ENCODE assay signal across 8 cellular contexts in genomic region chr19:13844130-13844631, GRCh38. TPM values are rescaled to one million over a fixed set of nuclear protein-coding genes. Genes with fewer than 3 reads are reported as not detected.
DNase-seq lines count a peak whose midpoint lies in the region; ATAC-seq and TF ChIP-seq lines count a peak whose summit lies in the region.

No MANE protein-coding gene starts in this region.

- H3K4me3 ChIP-seq in adrenal gland (no peak overlapping the region), thoracic aorta (no peak overlapping the region)

- H3K9me3 ChIP-seq in adrenal gland (replicated peaks in 1 of 3): no peaks in the 10 kb centered on the region
- no peaks in the 10 kb centered on the region for H3K9me3 ChIP-seq in thoracic aorta

- ATAC-seq in memory B cell (ENCODE audit: low read depth) (no peak), thoracic aorta (ENCODE audit: insufficient number of reproducible peaks, low FRiP score, low read depth) (no peak)

- H3K27ac Mint-ChIP-seq in activated CD4-positive, alpha-beta T cell treated with anti-CD3 and anti-CD28 coated beads, Interleukin-2, amount 10 ng/mL, durations not matched to agents 24 days and 14 days: peak overlapping the region; percentile 97
- peak overlapping the region; percentile 99 for H3K27ac Mint-ChIP-seq in memory B cell

- H3K4me1 Mint-ChIP-seq in activated CD4-positive, alpha-beta T cell treated with anti-CD3 and anti-CD28 coated beads, Interleukin-2, amount 10 ng/mL, durations not matched to agents 24 days and 14 days: peaks cover 42% of the 10 kb centered on the region
- H3K4me1 Mint-ChIP-seq in memory B cell: peaks cover 37% of the 10 kb centered on the region

- TF ChIP-seq CTCF in adrenal gland (IDR thresholded peaks at IDR 0.05): no peak
- no peak for TF ChIP-seq CTCF in thoracic aorta (IDR thresholded peaks at IDR 0.05)

- no peak for TF ChIP-seq POLR2A in adrenal gland (IDR thresholded peaks at IDR 0.05)

- no peaks in the 10 kb centered on the region for H3K9me3 Mint-ChIP-seq in activated CD4-positive, alpha-beta T cell treated with anti-CD3 and anti-CD28 coated beads, Interleukin-2, amount 10 ng/mL, durations not matched to agents 24 days and 14 days
- H3K9me3 Mint-ChIP-seq in memory B cell: no peaks in the 10 kb centered on the region

- H3K36me3 Mint-ChIP-seq in activated CD4-positive, alpha-beta T cell treated with anti-CD3 and anti-CD28 coated beads, Interleukin-2, amount 10 ng/mL, durations not matched to agents 24 days and 14 days (ENCODE audit: low read depth): peaks cover 25% of the 10 kb centered on the region
- no peaks in the 10 kb centered on the region for H3K36me3 Mint-ChIP-seq in memory B cell

- H3K27ac ChIP-seq in adrenal gland: peak overlapping the region in 3 of 5 donors; percentile 90 to 98 (median 95)
- peak overlapping the region; percentile 100 for H3K27ac ChIP-seq in thoracic aorta

- peak; percentile 71 for DNase-seq in activated CD4-positive, alpha-beta T cell treated with anti-CD3 and anti-CD28 coated beads, Interleukin-2, amount 10 ng/mL, durations not matched to agents 24 days and 14 days
- DNase-seq in activated CD4-positive, alpha-beta T cell treated with anti-CD3 and anti-CD28 coated beads for 1 hour: no peak
- no peak for DNase-seq in adrenal gland
- peak; percentile 21 to 33 for DNase-seq in memory B cell (ENCODE audit: low spot score in 2 of 2)
- DNase-seq in thoracic aorta (ENCODE audit: low spot score): no peak
- no peak for DNase-seq in NCI-H2107 treated with DMSO at 0.1 percent for 48 hours (lab: John Stamatoyannopoulos, UW; ENCODE audit: unreplicated experiment)
- no peak for DNase-seq in NCI-H1694 (lab: John Stamatoyannopoulos, UW)
- no peak for DNase-seq in NCI-H1092 treated with DMSO at 0.1 percent for 48 hours (lab: John Stamatoyannopoulos, UW)

- no peaks in the 10 kb centered on the region for H3K27me3 ChIP-seq in adrenal gland
- H3K27me3 ChIP-seq in thoracic aorta (replicated peaks; ENCODE audit: insufficient read depth): no peaks in the 10 kb centered on the region

- H3K27me3 Mint-ChIP-seq in activated CD4-positive, alpha-beta T cell treated with anti-CD3 and anti-CD28 coated beads, Interleukin-2, amount 10 ng/mL, durations not matched to agents 24 days and 14 days: no peaks in the 10 kb centered on the region
- H3K27me3 Mint-ChIP-seq in memory B cell: no peaks in the 10 kb centered on the region

- intact Hi-C loops in activated CD4-positive, alpha-beta T cell treated with anti-CD3 and anti-CD28 coated beads, Interleukin-2, amount 10 ng/mL, durations not matched to agents 24 days and 14 days (cut with micrococcal nuclease): loop anchor here (10.0 kb wide), 1 partner anchor 681 kb away; the partner anchor contains the start of gene TECR
- intact Hi-C loops in adrenal gland (cut with DNase I): no loop called here

- 79 to 90% (median 84%) methylated on average over 4 to 7 of the region's 7 CpGs for WGBS in adrenal gland, 4 donors

- peak overlapping the region; percentile 92 for H3K4me3 Mint-ChIP-seq in activated CD4-positive, alpha-beta T cell treated with anti-CD3 and anti-CD28 coated beads, Interleukin-2, amount 10 ng/mL, durations not matched to agents 24 days and 14 days
- peak overlapping the region; percentile 41 for H3K4me3 Mint-ChIP-seq in memory B cell

- no peaks in the 10 kb centered on the region for H3K36me3 ChIP-seq in adrenal gland (replicated peaks in 1 of 2)
- no peaks in the 10 kb centered on the region for H3K36me3 ChIP-seq in thoracic aorta

- H3K4me1 ChIP-seq in adrenal gland (replicated peaks in 1 of 2) (peaks cover 27 to 49% of the 10 kb centered on the region in 2 donors), thoracic aorta (ENCODE audit: control insufficient read depth in 1 of 2, low read depth in 2 of 2) (peaks cover 28 to 43% of the 10 kb centered on the region in 2 donors)

RNA-seq across cellular contexts. Expression of gene NANOS3, which starts 32.8 kb away (rescaled TPM):
- 1.4 and 1.9 TPM in 2 replicates for total RNA-seq in activated CD4-positive, alpha-beta T cell treated with anti-CD3 and anti-CD28 coated beads, Interleukin-2, amount 10 ng/mL, durations not matched to agents 24 days and 14 days
- 1 to 10 TPM in 1 of 8 donors, not detected in 7; 1.9 TPM for total RNA-seq in adrenal gland
- 1 to 10 TPM in 1 of 3 donors, under 1 TPM in 1, not detected in 1; 0.71 to 1.9 TPM for polyA plus RNA-seq in adrenal gland
- total RNA-seq in thoracic aorta: not detected

RNA-seq across cellular contexts. Expression of gene ZSWIM4, which starts 48.9 kb away (rescaled TPM):
- total RNA-seq in activated CD4-positive, alpha-beta T cell treated with anti-CD3 and anti-CD28 coated beads, Interleukin-2, amount 10 ng/mL, durations not matched to agents 24 days and 14 days: 7.3 and 7.5 TPM in 2 replicates
- 10 to 100 TPM in 4 of 8 donors, 1 to 10 TPM in 4; 5.8 to 15.4 (median 10.2) TPM for total RNA-seq in adrenal gland
- polyA plus RNA-seq in adrenal gland: 1 to 10 TPM; 1.7 to 6.4 (median 3.2) TPM
- 10 to 100 TPM in 1 of 2 donors, 1 to 10 TPM in 1; 9.5 to 11.8 TPM for total RNA-seq in thoracic aorta

Comparison
In these comparisons a context has a peak if more than half of its experiments do, and no peak if none do; other contexts are left out.
1. DNase-seq: peak in activated CD4-positive, alpha-beta T cell treated with anti-CD3 and anti-CD28 coated beads, Interleukin-2, amount 10 ng/mL, durations not matched to agents 24 days and 14 days (single experiment) and memory B cell (2 of 2); none in activated CD4-positive, alpha-beta T cell treated with anti-CD3 and anti-CD28 coated beads for 1 hour (single experiment), adrenal gland (0 of 7), thoracic aorta (single experiment), NCI-H2107 treated with DMSO at 0.1 percent for 48 hours (single experiment), NCI-H1694 (single experiment) and NCI-H1092 treated with DMSO at 0.1 percent for 48 hours (single experiment).